24 cellular contexts compared by ENCODE assay signal in the genomic region with DNA sequence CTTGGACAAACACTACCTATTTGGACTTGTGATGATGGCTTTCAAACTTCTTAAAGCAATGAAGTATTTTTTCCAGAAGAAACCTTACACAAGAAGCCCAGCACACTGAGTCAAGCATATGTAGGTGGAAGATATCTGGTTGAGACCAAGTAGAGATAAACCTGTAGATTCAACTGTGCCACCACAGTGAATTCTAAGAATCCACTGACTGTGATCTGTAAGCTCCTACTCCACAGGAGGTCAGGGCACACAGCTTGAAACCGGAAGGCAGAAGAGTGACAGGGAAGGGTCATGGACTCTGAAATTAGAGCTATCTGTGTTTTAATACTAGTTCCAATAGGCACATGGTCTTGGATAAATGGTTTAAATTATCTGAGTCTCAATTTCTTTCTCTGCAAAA.
A peak's percentile ranks its signal among the peaks of the same experiment; 100 is the strongest.
DNase-seq lines count a peak whose midpoint lies in the region; ATAC-seq lines count a peak whose summit lies in the region.
"Had no signal": no experiment of that assay in that cellular context is flagged by ENCODE, and none has a peak within 500 bp of the region (broad histone marks: within the 10 kb centered on the region; RNA-seq: fewer than 3 reads in every experiment).

No MANE protein-coding gene starts in this region.

- peaks cover 8% of the 10 kb centered on the region for H3K27me3 Mint-ChIP-seq in stimulated activated naive CD8-positive, alpha-beta T cell treated with anti-CD3 and anti-CD28 coated beads, Interleukin-15, amount 100 ng/mL, for 72 hours
- no peaks in the 10 kb centered on the region for H3K27me3 Mint-ChIP-seq in T-helper 2 cell treated with Interferon-gamma antibody and Interleukin-4, amounts not matched to agents 5 μg/mL and 100 μg/mL, for 36 hours (ENCODE audit: low read depth)
- H3K27me3 Mint-ChIP-seq in activated naive CD8-positive, alpha-beta T cell treated with anti-CD3 and anti-CD28 coated beads, Interleukin-2, amount 50 U/mL, for 24 hours: no peaks in the 10 kb centered on the region
- H3K27me3 Mint-ChIP-seq: activated naive CD8-positive, alpha-beta T cell; CD4-positive, alpha-beta T cell had no signal

- peaks cover 19 to 26% of the 10 kb centered on the region in 2 donors for H3K9me3 Mint-ChIP-seq in stimulated activated naive CD8-positive, alpha-beta T cell treated with anti-CD3 and anti-CD28 coated beads, Interleukin-15, amount 100 ng/mL, for 72 hours
- H3K9me3 Mint-ChIP-seq in T-helper 2 cell treated with Interferon-gamma antibody and Interleukin-4, amounts not matched to agents 5 μg/mL and 100 μg/mL, for 36 hours: peaks cover 28% of the 10 kb centered on the region
- H3K9me3 Mint-ChIP-seq in activated naive CD8-positive, alpha-beta T cell treated with anti-CD3 and anti-CD28 coated beads, Interleukin-2, amount 50 U/mL, for 24 hours: peaks cover 27% of the 10 kb centered on the region

- no peak overlapping the region for H3K4me3 Mint-ChIP-seq in stimulated activated naive CD8-positive, alpha-beta T cell treated with anti-CD3 and anti-CD28 coated beads, Interleukin-15, amount 100 ng/mL, for 72 hours
- peak overlapping the region; percentile 11 for H3K4me3 Mint-ChIP-seq in T-helper 2 cell treated with Interferon-gamma antibody and Interleukin-4, amounts not matched to agents 5 μg/mL and 100 μg/mL, for 36 hours
- no peak overlapping the region for H3K4me3 Mint-ChIP-seq in activated naive CD8-positive, alpha-beta T cell treated with anti-CD3 and anti-CD28 coated beads, Interleukin-2, amount 50 U/mL, for 24 hours
- H3K4me3 Mint-ChIP-seq: activated naive CD8-positive, alpha-beta T cell; CD4-positive, alpha-beta T cell; GM23338; neural crest cell; type B pancreatic cell had no signal

- peak; percentile 95 for ATAC-seq in stimulated activated naive CD8-positive, alpha-beta T cell treated with anti-CD3 and anti-CD28 coated beads, Interleukin-15, Interleukin-2, amounts not matched to agents 100 U/mL and 50 U/mL, for 24 hours
- ATAC-seq in stimulated activated naive CD8-positive, alpha-beta T cell treated with anti-CD3 and anti-CD28 coated beads, Interleukin-15, amount 100 ng/mL, for 72 hours: no peak
- peak; percentile 97 for ATAC-seq in activated naive CD8-positive, alpha-beta T cell treated with anti-CD3 and anti-CD28 coated beads, Interleukin-2, amount 50 U/mL, for 24 hours
- ATAC-seq in GM18861 (IDR thresholded peaks at IDR 0.05; ENCODE audit: unreplicated experiment): no peak
- ATAC-seq: GM23338, lower lobe of right lung had no signal

- no peaks in the 10 kb centered on the region for H3K4me1 Mint-ChIP-seq in stimulated activated naive CD8-positive, alpha-beta T cell treated with anti-CD3 and anti-CD28 coated beads, Interleukin-15, amount 100 ng/mL, for 72 hours
- H3K4me1 Mint-ChIP-seq in T-helper 2 cell treated with Interferon-gamma antibody and Interleukin-4, amounts not matched to agents 5 μg/mL and 100 μg/mL, for 36 hours (ENCODE audit: low read depth): peaks cover 29% of the 10 kb centered on the region
- peaks cover 31% of the 10 kb centered on the region for H3K4me1 Mint-ChIP-seq in activated naive CD8-positive, alpha-beta T cell treated with anti-CD3 and anti-CD28 coated beads, Interleukin-2, amount 50 U/mL, for 24 hours
- H3K4me1 Mint-ChIP-seq: GM23338 had no signal

- peaks cover 17% of the 10 kb centered on the region for H3K36me3 Mint-ChIP-seq in T-helper 2 cell treated with Interferon-gamma antibody and Interleukin-4, amounts not matched to agents 5 μg/mL and 100 μg/mL, for 36 hours (ENCODE audit: low read depth)
- peaks cover 21% of the 10 kb centered on the region for H3K36me3 Mint-ChIP-seq in activated naive CD8-positive, alpha-beta T cell treated with anti-CD3 and anti-CD28 coated beads, Interleukin-2, amount 50 U/mL, for 24 hours (ENCODE audit: low read depth)

- no peak overlapping the region for H3K27ac Mint-ChIP-seq in stimulated activated naive CD8-positive, alpha-beta T cell treated with anti-CD3 and anti-CD28 coated beads, Interleukin-15, amount 100 ng/mL, for 72 hours
- peak overlapping the region; percentile 4 for H3K27ac Mint-ChIP-seq in T-helper 2 cell treated with Interferon-gamma antibody and Interleukin-4, amounts not matched to agents 5 μg/mL and 100 μg/mL, for 36 hours
- H3K27ac Mint-ChIP-seq in activated naive CD8-positive, alpha-beta T cell treated with anti-CD3 and anti-CD28 coated beads, Interleukin-2, amount 50 U/mL, for 24 hours: peak overlapping the region; percentile 34
- H3K27ac Mint-ChIP-seq: CD4-positive, alpha-beta T cell; GM23338; type B pancreatic cell had no signal

- no peak for DNase-seq in stimulated activated naive CD8-positive, alpha-beta T cell treated with anti-CD3 and anti-CD28 coated beads, Interleukin-15, Interleukin-2, amounts not matched to agents 100 U/mL and 50 U/mL, for 24 hours
- no peak for DNase-seq in stimulated activated naive CD8-positive, alpha-beta T cell treated with anti-CD3 and anti-CD28 coated beads, Interleukin-15, amount 100 ng/mL, for 72 hours
- DNase-seq in T-helper 2 cell treated with Interferon-gamma antibody and Interleukin-4, amounts not matched to agents 5 μg/mL and 100 μg/mL, for 36 hours (ENCODE audit: low spot score): peak; percentile 66
- no peak for DNase-seq in activated naive CD8-positive, alpha-beta T cell treated with anti-CD3 and anti-CD28 coated beads, Interleukin-2, amount 50 U/mL, for 24 hours
- no peak for DNase-seq in RPMI8226
- DNase-seq in NCI-H2171 treated with DMSO at 0.1 percent for 48 hours (lab: John Stamatoyannopoulos, UW): no peak
- DNase-seq: CD4-positive, alpha-beta T cell; cerebellar nuclear complex; KBM-7; kidney glomerular epithelial cell; lower lobe of right lung; MM.1S; NCI-H1436 treated with DMSO at 0.1 percent for 48 hours; NCI-H2171; NCI-H524; Peyer's patch; sigmoid colon; SJCRH30; stimulated activated CD8-positive, alpha-beta memory T cell treated with anti-CD3 and anti-CD28 coated beads, Interleukin-4, amount 100 ng/mL, for 48 hours had no signal

Comparison
In these comparisons a context has a peak if more than half of its experiments do, and no peak if none do; other contexts are left out.
1. ATAC-seq: peak in stimulated activated naive CD8-positive, alpha-beta T cell treated with anti-CD3 and anti-CD28 coated beads, Interleukin-15, Interleukin-2, amounts not matched to agents 100 U/mL and 50 U/mL, for 24 hours (single experiment) and activated naive CD8-positive, alpha-beta T cell treated with anti-CD3 and anti-CD28 coated beads, Interleukin-2, amount 50 U/mL, for 24 hours (single experiment); none in stimulated activated naive CD8-positive, alpha-beta T cell treated with anti-CD3 and anti-CD28 coated beads, Interleukin-15, amount 100 ng/mL, for 72 hours (single experiment) and GM18861 (single experiment).
2. H3K27ac Mint-ChIP-seq: peak in T-helper 2 cell treated with Interferon-gamma antibody and Interleukin-4, amounts not matched to agents 5 μg/mL and 100 μg/mL, for 36 hours (single experiment) and activated naive CD8-positive, alpha-beta T cell treated with anti-CD3 and anti-CD28 coated beads, Interleukin-2, amount 50 U/mL, for 24 hours (single experiment); none in stimulated activated naive CD8-positive, alpha-beta T cell treated with anti-CD3 and anti-CD28 coated beads, Interleukin-15, amount 100 ng/mL, for 72 hours (0 of 2).